ENCODE assay signal across 13 cellular contexts in genomic region chr4:5940470-5941203, GRCh38.
DNase-seq lines count a peak whose midpoint lies in the region; ATAC-seq and TF ChIP-seq lines count a peak whose summit lies in the region.
"Had no signal": no experiment of that assay in that cellular context is flagged by ENCODE, and none has a peak within 500 bp of the region (broad histone marks: within the 10 kb centered on the region; RNA-seq: fewer than 3 reads in every experiment).

No MANE protein-coding gene starts in this region.

- peak; percentile 43 for DNase-seq in DMS 273 (lab: John Stamatoyannopoulos, UW; ENCODE audit: unreplicated experiment)
- no peak for DNase-seq in DMS 273 treated with DMSO at 0.1 percent for 48 hours (lab: John Stamatoyannopoulos, UW)
- peak; percentile 72 for DNase-seq in NCI-H1105 treated with DMSO at 0.1 percent for 48 hours (lab: John Stamatoyannopoulos, UW)
- peak; percentile 41 for DNase-seq in RPMI8226
- DNase-seq in effector memory CD4-positive, alpha-beta T cell: no peak
- DNase-seq: activated CD8-positive, alpha-beta T cell treated with anti-CD3 and anti-CD28 coated beads for 36 hours; nucleus accumbens; stimulated activated CD4-positive, alpha-beta T cell treated with anti-CD3 and anti-CD28 coated beads, Interleukin-4, amount 100 ng/mL, for 1 hour had no signal

- H3K4me3 Mint-ChIP-seq in nephron: no peak overlapping the region
- H3K4me3 Mint-ChIP-seq: activated CD8-positive, alpha-beta T cell treated with anti-CD3 and anti-CD28 coated beads for 36 hours had no signal

- H3K36me3 ChIP-seq in effector memory CD4-positive, alpha-beta T cell (ENCODE audit: control insufficient read depth, insufficient read depth, low read length): no peaks in the 10 kb centered on the region

- H3K27me3 Mint-ChIP-seq in nephron (ENCODE audit: low read depth): peaks cover 3% of the 10 kb centered on the region
- H3K27me3 Mint-ChIP-seq: activated CD8-positive, alpha-beta T cell treated with anti-CD3 and anti-CD28 coated beads for 36 hours had no signal

- peaks cover 4% of the 10 kb centered on the region for H3K9me3 Mint-ChIP-seq in nephron
- H3K9me3 Mint-ChIP-seq: activated CD8-positive, alpha-beta T cell treated with anti-CD3 and anti-CD28 coated beads for 36 hours had no signal

- no peaks in the 10 kb centered on the region for H3K4me1 ChIP-seq in effector memory CD4-positive, alpha-beta T cell (ENCODE audit: control insufficient read depth, insufficient read depth, low read length, poor library complexity, severe bottlenecking)

- H3K27ac ChIP-seq in effector memory CD4-positive, alpha-beta T cell (ENCODE audit: insufficient read depth, low read length, poor library complexity, severe bottlenecking): no peak overlapping the region
- H3K27ac ChIP-seq: 22Rv1 had no signal

- no peaks in the 10 kb centered on the region for H3K9me3 ChIP-seq in effector memory CD4-positive, alpha-beta T cell (ENCODE audit: control insufficient read depth, low read length)

- TF ChIP-seq CTCF in nephron (IDR thresholded peaks at IDR 0.05; ENCODE audit: unreplicated experiment in 3 of 3): no peak

- no peaks in the 10 kb centered on the region for H3K36me3 Mint-ChIP-seq in nephron (ENCODE audit: low read depth)

- peak overlapping the region in 2 of 3 experiments; percentile 14 to 79 for H3K27ac Mint-ChIP-seq in nephron
- H3K27ac Mint-ChIP-seq: activated CD8-positive, alpha-beta T cell treated with anti-CD3 and anti-CD28 coated beads for 36 hours had no signal

- H3K4me1 Mint-ChIP-seq in nephron: peaks cover 32% of the 10 kb centered on the region

- ATAC-seq in HG03354 (IDR thresholded peaks at IDR 0.05; ENCODE audit: poor library complexity, severe bottlenecking, unreplicated experiment) (no peak), GM18868 (IDR thresholded peaks at IDR 0.05; ENCODE audit: unreplicated experiment) (no peak)
- ATAC-seq: activated CD8-positive, alpha-beta T cell treated with anti-CD3 and anti-CD28 coated beads for 36 hours; SK-N-SH treated with all-trans-retinoic acid at 6 μM for 48 hours had no signal

- no peaks in the 10 kb centered on the region for H3K27me3 ChIP-seq in effector memory CD4-positive, alpha-beta T cell (replicated peaks; ENCODE audit: control insufficient read depth, insufficient read depth, low read length, poor library complexity, severe bottlenecking)

- H3K4me3 ChIP-seq in effector memory CD4-positive, alpha-beta T cell (ENCODE audit: insufficient read depth, low read depth, low read length, poor library complexity, severe bottlenecking): no peak overlapping the region

Comparison
In these comparisons a context has a peak if more than half of its experiments do, and no peak if none do; other contexts are left out.
1. DNase-seq: peak in DMS 273 (single experiment), NCI-H1105 treated with DMSO at 0.1 percent for 48 hours (single experiment) and RPMI8226 (single experiment); none in DMS 273 treated with DMSO at 0.1 percent for 48 hours (single experiment) and effector memory CD4-positive, alpha-beta T cell (0 of 3).